13 cellular contexts compared by ENCODE assay signal in the genomic region with DNA sequence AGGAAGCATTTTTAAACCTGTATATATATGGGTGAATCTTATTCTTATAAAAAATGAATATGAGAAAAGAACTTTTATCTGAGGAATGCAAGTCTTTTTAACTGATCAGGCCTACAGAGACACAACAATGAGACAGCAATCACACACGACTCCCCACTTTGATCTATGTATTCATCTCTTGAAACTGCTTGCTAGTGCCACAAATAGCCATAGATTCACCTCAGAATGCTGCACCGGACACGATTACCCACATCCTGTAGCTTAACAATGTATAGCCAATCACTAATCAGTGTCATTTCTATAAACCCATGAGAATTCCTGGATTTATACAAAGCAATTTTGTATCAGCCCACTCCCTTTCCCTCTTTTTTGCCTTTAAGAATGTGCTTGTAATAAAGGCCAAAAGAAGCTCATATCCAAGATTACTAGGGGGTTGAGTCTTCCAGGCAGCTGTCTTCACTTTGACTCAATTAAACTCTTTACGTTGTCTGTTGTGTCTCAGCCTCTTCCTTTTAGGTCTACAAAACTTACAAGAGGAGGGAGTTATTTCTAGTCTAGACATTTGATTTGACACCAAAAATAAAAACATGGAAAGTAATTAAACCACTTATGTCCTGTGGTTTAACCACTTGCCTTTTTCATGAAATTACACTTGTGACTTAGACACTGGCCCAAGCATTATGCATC.
DNase-seq lines count a peak whose midpoint lies in the region; ATAC-seq lines count a peak whose summit lies in the region.
"Had no signal": no experiment of that assay in that cellular context is flagged by ENCODE, and none has a peak within 500 bp of the region (broad histone marks: within the 10 kb centered on the region; RNA-seq: fewer than 3 reads in every experiment).

No MANE protein-coding gene starts in this region.

- POLR2A ChIA-PET in activated naive CD8-positive, alpha-beta T cell treated with anti-CD3 and anti-CD28 coated beads, Interleukin-2, amount 10 ng/mL, durations not matched to agents 7 days and 5 days (lab: Charles Lee): no interaction called here

- H3K27me3 Mint-ChIP-seq in activated naive CD8-positive, alpha-beta T cell treated with anti-CD3 and anti-CD28 coated beads, Interleukin-2, amount 10 ng/mL, durations not matched to agents 7 days and 5 days: no peaks in the 10 kb centered on the region
- H3K27me3 Mint-ChIP-seq in activated naive CD8-positive, alpha-beta T cell treated with anti-CD3 and anti-CD28 coated beads for 36 hours: no peaks in the 10 kb centered on the region

- H3K36me3 Mint-ChIP-seq in activated naive CD8-positive, alpha-beta T cell treated with anti-CD3 and anti-CD28 coated beads, Interleukin-2, amount 10 ng/mL, durations not matched to agents 7 days and 5 days: peaks cover 2% of the 10 kb centered on the region
- no peaks in the 10 kb centered on the region for H3K36me3 Mint-ChIP-seq in activated naive CD8-positive, alpha-beta T cell treated with anti-CD3 and anti-CD28 coated beads for 36 hours

- no peak overlapping the region for H3K4me3 Mint-ChIP-seq in activated naive CD8-positive, alpha-beta T cell treated with anti-CD3 and anti-CD28 coated beads, Interleukin-2, amount 10 ng/mL, durations not matched to agents 7 days and 5 days
- H3K4me3 Mint-ChIP-seq in activated naive CD8-positive, alpha-beta T cell treated with anti-CD3 and anti-CD28 coated beads for 36 hours: no peak overlapping the region

- H3K9me3 Mint-ChIP-seq in activated naive CD8-positive, alpha-beta T cell treated with anti-CD3 and anti-CD28 coated beads, Interleukin-2, amount 10 ng/mL, durations not matched to agents 7 days and 5 days: no peaks in the 10 kb centered on the region
- H3K9me3 Mint-ChIP-seq in activated naive CD8-positive, alpha-beta T cell treated with anti-CD3 and anti-CD28 coated beads for 36 hours: no peaks in the 10 kb centered on the region

- ATAC-seq in activated naive CD8-positive, alpha-beta T cell treated with anti-CD3 and anti-CD28 coated beads, Interleukin-2, amount 10 ng/mL, durations not matched to agents 7 days and 5 days (ENCODE audit: low read depth): peak; percentile 58
- ATAC-seq in GM21526 (IDR thresholded peaks at IDR 0.05; ENCODE audit: low FRiP score, unreplicated experiment): peak; percentile 92
- peak; percentile 84 for ATAC-seq in HG03280 (IDR thresholded peaks at IDR 0.05; ENCODE audit: unreplicated experiment)
- ATAC-seq in HG02759 (IDR thresholded peaks at IDR 0.05; ENCODE audit: unreplicated experiment): no peak
- ATAC-seq in HG03135 (IDR thresholded peaks at IDR 0.05; ENCODE audit: unreplicated experiment): no peak
- ATAC-seq: heart left ventricle had no signal

- DNase-seq in activated naive CD8-positive, alpha-beta T cell treated with anti-CD3 and anti-CD28 coated beads, Interleukin-2, amount 10 ng/mL, durations not matched to agents 7 days and 5 days: no peak
- DNase-seq in activated naive CD8-positive, alpha-beta T cell treated with anti-CD3 and anti-CD28 coated beads for 36 hours: no peak
- DNase-seq in NCI-H1417 (lab: John Stamatoyannopoulos, UW) (no peak), EL (no peak)
- DNase-seq: activated CD4-positive, alpha-beta T cell treated with anti-CD3 and anti-CD28 coated beads, Interleukin-2, amount 50 U/mL, for 1 hour; aorta; effector memory CD4-positive, alpha-beta T cell; heart left ventricle; NCI-H524 treated with DMSO at 0.1 percent for 48 hours had no signal

- H3K27ac Mint-ChIP-seq in activated naive CD8-positive, alpha-beta T cell treated with anti-CD3 and anti-CD28 coated beads, Interleukin-2, amount 10 ng/mL, durations not matched to agents 7 days and 5 days: no peak overlapping the region
- no peak overlapping the region for H3K27ac Mint-ChIP-seq in activated naive CD8-positive, alpha-beta T cell treated with anti-CD3 and anti-CD28 coated beads for 36 hours

- peaks cover 11% of the 10 kb centered on the region for H3K4me1 Mint-ChIP-seq in activated naive CD8-positive, alpha-beta T cell treated with anti-CD3 and anti-CD28 coated beads, Interleukin-2, amount 10 ng/mL, durations not matched to agents 7 days and 5 days
- H3K4me1 Mint-ChIP-seq in activated naive CD8-positive, alpha-beta T cell treated with anti-CD3 and anti-CD28 coated beads for 36 hours: peaks cover 6% of the 10 kb centered on the region

Comparison
In these comparisons a context has a peak if more than half of its experiments do, and no peak if none do; other contexts are left out.
1. ATAC-seq: peak in activated naive CD8-positive, alpha-beta T cell treated with anti-CD3 and anti-CD28 coated beads, Interleukin-2, amount 10 ng/mL, durations not matched to agents 7 days and 5 days (single experiment), GM21526 (single experiment) and HG03280 (single experiment); none in HG02759 (single experiment) and HG03135 (single experiment).